Comparison of ENCODE assay signal across 8 cellular contexts in genomic region chr9:106864533-106865143, GRCh38. TPM values are rescaled to one million over a fixed set of nuclear protein-coding genes. Genes with fewer than 3 reads are reported as not detected.
DNase-seq lines count a peak whose midpoint lies in the region; ATAC-seq, FAIRE-seq and TF ChIP-seq lines count a peak whose summit lies in the region.

No MANE protein-coding gene starts in this region.

- peak in 1 of 2 experiments; percentile 7; a peak in 2 of 6 replicates for ATAC-seq in A549
- no peak for ATAC-seq in HG03196 (IDR thresholded peaks at IDR 0.05; ENCODE audit: unreplicated experiment)

- CTCF ChIA-PET in A549 (lab: Yijun Ruan, JAX): interaction anchor here (0.6 to 1.5 kb wide), 4 partner anchors 9 to 277 kb away, joined by 3 read pairs; no protein-coding TSS in a partner anchor

- H3K27ac ChIP-seq in A549 (peak overlapping the region; percentile 85 to 93), angular gyrus (ENCODE audit: low read depth, low read length) (peak overlapping the region; percentile 79), iPS-18a (ENCODE audit: low read length) (peak overlapping the region; percentile 82), stomach (peak overlapping the region; percentile 56 to 87 (median 78))

- H3K4me1 ChIP-seq in A549 (peaks cover 13% of the 10 kb centered on the region; the same call in 1 of the 3 replicates), iPS-18a (ENCODE audit: control insufficient read depth, low read depth, low read length) (peaks cover 52% of the 10 kb centered on the region), stomach (peaks cover 5 to 61% (median 48%) of the 10 kb centered on the region in 4 donors)

- H3K27me3 ChIP-seq in iPS-18a (ENCODE audit: control insufficient read depth, insufficient read depth, low read length) (no peaks in the 10 kb centered on the region), stomach (peaks cover 0 to 47% (median 35%) of the 10 kb centered on the region in 3 donors)

- H3K9me3 ChIP-seq in A549 (no peaks in the 10 kb centered on the region), iPS-18a (ENCODE audit: control insufficient read depth, low read depth, low read length) (no peaks in the 10 kb centered on the region), stomach (no peaks in the 10 kb centered on the region)

- FAIRE-seq in A549 (lab: Jason Lieb, UNC) (no peak), H54 (lab: Jason Lieb, UNC) (peak; percentile 11)

- DNase-seq in A549 (ENCODE audit: low read depth in 1 of 2, low spot score in 1 of 2): peak in 1 of 2 experiments; percentile 25
- DNase-seq in H54 (ENCODE audit: insufficient read length, low spot score): peak; percentile 34
- DNase-seq in stomach: no peak
- no peak for DNase-seq in NOMO-1 treated with DMSO at 0.1 percent for 48 hours (lab: John Stamatoyannopoulos, UW; ENCODE audit: unreplicated experiment)
- no peak for DNase-seq in activated gamma-delta T cell (lab: John Stamatoyannopoulos, UW)

- TF ChIP-seq EP300 in A549 (IDR thresholded peaks at IDR 0.05): no peak
- no peak for TF ChIP-seq EP300 in stomach (IDR thresholded peaks at IDR 0.05)

- TF ChIP-seq POLR2A in A549 (IDR thresholded peaks at IDR 0.05; ENCODE audit: low read length) (no peak), H54 (IDR thresholded peaks at IDR 0.05; ENCODE audit: low read depth, low read length) (no peak), stomach (IDR thresholded peaks at IDR 0.05) (no peak)

- WGBS in A549 (ENCODE audit: missing lambda C conversion rate): 46% methylated on average over 7 of the region's 7 CpGs
- WGBS in stomach, 5 donors: 22 to 29% (median 25%) methylated on average over 7 of the region's 7 CpGs

- H3K4me3 ChIP-seq in A549 (peak overlapping the region; percentile 81), iPS-18a (ENCODE audit: low read length) (peak overlapping the region; percentile 95), stomach (peak overlapping the region; percentile 67 to 79 (median 72))

- H3K9ac ChIP-seq in iPS-18a (ENCODE audit: low read length): peak overlapping the region; percentile 96

- no peak for TF ChIP-seq CTCF in A549 (IDR thresholded peaks at IDR 0.05)
- TF ChIP-seq CTCF in stomach (IDR thresholded peaks at IDR 0.05): no peak

- H3K36me3 ChIP-seq in iPS-18a (ENCODE audit: control insufficient read depth, low read depth, low read length): peaks cover 2% of the 10 kb centered on the region
- no peaks in the 10 kb centered on the region for H3K36me3 ChIP-seq in stomach

- no peak for TF ChIP-seq RAD21 in A549 (conservative IDR thresholded peaks at IDR 0.05 in 1 of 2, IDR thresholded peaks at IDR 0.05 in 1 of 2)

- intact Hi-C loops in stomach (cut with DNase I; ENCODE audit: low total_unique reads): no loop called here

- peak overlapping the region; percentile 92 for H3K4me2 ChIP-seq in A549

- POLR2A ChIA-PET in A549 (lab: Yijun Ruan, JAX): interaction anchor here (0.8 to 1.3 kb wide), 2 partner anchors 25 to 65 kb away, joined by 3 read pairs; no protein-coding TSS in a partner anchor

TF ChIP-seq in A549, 52 proteins besides CTCF, POLR2A, EP300 and RAD21:
- TF ChIP-seq, protein P1, sequence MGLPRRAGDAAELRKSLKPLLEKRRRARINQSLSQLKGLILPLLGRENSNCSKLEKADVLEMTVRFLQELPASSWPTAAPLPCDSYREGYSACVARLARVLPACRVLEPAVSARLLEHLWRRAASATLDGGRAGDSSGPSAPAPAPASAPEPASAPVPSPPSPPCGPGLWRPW (IDR thresholded peaks at IDR 0.05): no peak
- no peak for TF ChIP-seq EHF (CRISPR knock-in tag; IDR thresholded peaks at IDR 0.05)
- TF ChIP-seq BHLHE40 (IDR thresholded peaks at IDR 0.05; ENCODE audit: low read depth, low read length): no peak
- no peak for TF ChIP-seq ZC3H11A (IDR thresholded peaks at IDR 0.05)
- no peak for TF ChIP-seq PHF8 (IDR thresholded peaks at IDR 0.05; ENCODE audit: borderline replicate concordance, low read depth)
- no peak for TF ChIP-seq GATA3 (IDR thresholded peaks at IDR 0.05; ENCODE audit: borderline replicate concordance)
- TF ChIP-seq HOXB5 (CRISPR knock-in tag; IDR thresholded peaks at IDR 0.05): no peak
- TF ChIP-seq TFCP2L1 (CRISPR knock-in tag; IDR thresholded peaks at IDR 0.05): no peak
- TF ChIP-seq BCL3 (IDR thresholded peaks at IDR 0.05): no peak
- TF ChIP-seq ESRRA (IDR thresholded peaks at IDR 0.05; ENCODE audit: borderline replicate concordance, low read length): no peak
- TF ChIP-seq RCOR1 (IDR thresholded peaks at IDR 0.05; ENCODE audit: low read depth, low read length): no peak
- no peak for TF ChIP-seq FOSL2 (IDR thresholded peaks at IDR 0.05)
- TF ChIP-seq FOSL2 (CRISPR knock-in tag; IDR thresholded peaks at IDR 0.05): no peak

RNA-seq across cellular contexts. Expression of gene ZNF462, which starts 1.7 kb away (rescaled TPM):
- 3.9 and 5.4 TPM in 2 replicates for polyA plus RNA-seq in A549 (2011; rRNA removed)
- 1.4 and 1.8 TPM in 2 replicates for polyA plus RNA-seq in A549 (2012; cell fraction: cytosol; rRNA removed)
- 2.7 and 4.2 TPM in 2 replicates for polyA plus RNA-seq in A549 (2012; cell fraction: nucleus; rRNA removed)
- polyA plus RNA-seq in A549 (2017; fragmentation: RNase III; extraction: RNeasy Plus Mini Kit Qiagen cat#74134 plus additional on column Dnase treatment): 2.4 to 3.0 TPM (median 2.5 TPM) in 3 replicates
- 29.6 and 34.8 TPM in 2 replicates for polyA minus RNA-seq in A549 (2011; rRNA and poly(A)+ RNA removed)
- 10 to 100 TPM in 4 of 5 donors, 1 to 10 TPM in 1; 4.9 to 60.1 (median 17.0) TPM for total RNA-seq in stomach
- polyA plus RNA-seq in stomach: 1 to 10 TPM in 2 of 3 donors, under 1 TPM in 1; 0.50 to 1.8 (median 1.5) TPM
